ENCODE assay signal across 25 cellular contexts in the genomic region with DNA sequence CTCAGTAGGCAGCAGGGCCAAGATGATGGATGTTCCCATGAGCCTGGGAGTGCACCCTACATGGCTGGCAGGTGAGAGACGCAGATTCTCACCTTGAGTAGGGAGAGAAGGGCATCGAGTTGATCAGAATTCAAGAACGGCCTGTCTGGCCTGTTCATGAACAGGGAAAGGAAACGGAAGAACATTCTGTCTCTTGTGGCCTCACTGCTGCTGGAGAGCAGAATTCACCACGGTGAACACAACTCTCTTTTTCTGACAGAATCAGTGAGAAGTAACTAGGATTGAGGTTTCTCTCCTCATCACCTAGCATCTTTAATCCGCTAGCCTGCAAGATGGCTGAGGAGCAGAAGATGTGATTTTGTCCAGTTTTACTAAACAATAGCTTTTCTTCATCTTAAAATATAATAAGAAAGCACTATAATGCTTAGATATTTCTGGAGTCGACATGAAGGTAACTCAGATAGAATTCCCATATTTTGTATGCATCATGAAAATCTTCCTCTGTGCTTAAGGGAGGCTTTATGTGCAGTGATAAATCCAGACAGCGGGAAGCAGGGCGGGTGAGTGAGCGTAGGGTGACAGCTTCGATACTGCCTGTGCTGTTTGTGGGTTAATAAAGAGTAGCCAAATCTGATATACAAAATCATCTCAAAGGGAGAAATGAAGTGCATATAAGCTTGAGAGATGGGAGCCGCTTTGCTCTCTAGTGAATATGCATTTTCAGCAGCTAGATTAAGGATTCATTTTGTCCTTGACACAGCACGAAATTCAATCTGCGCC.
DNase-seq lines count a peak whose midpoint lies in the region; ATAC-seq lines count a peak whose summit lies in the region.
"Had no signal": no experiment of that assay in that cellular context is flagged by ENCODE, and none has a peak within 500 bp of the region (broad histone marks: within the 10 kb centered on the region; RNA-seq: fewer than 3 reads in every experiment).

No MANE protein-coding gene starts in this region.

- no peak overlapping the region for H4K91ac ChIP-seq in neuronal stem cell (ENCODE audit: low read depth, low read length, poor library complexity)

- no peak overlapping the region for H2BK12ac ChIP-seq in neuronal stem cell (ENCODE audit: low read length)

- no peak overlapping the region for H2BK120ac ChIP-seq in neuronal stem cell (ENCODE audit: low read depth, low read length)

- no peak overlapping the region for H3K27ac ChIP-seq in neuronal stem cell (replicated peaks; ENCODE audit: low read length)
- H3K27ac ChIP-seq: left lung, SJSA1, upper lobe of right lung had no signal

- no peaks in the 10 kb centered on the region for H3K27me3 ChIP-seq in neuronal stem cell (ENCODE audit: control insufficient read depth in 3 of 3, insufficient read depth in 3 of 3, low read depth in 1 of 3, low read length in 3 of 3)
- H3K27me3 ChIP-seq: BE2C, left lung, SJSA1, upper lobe of right lung had no signal

- no peaks in the 10 kb centered on the region for H3K36me3 ChIP-seq in neuronal stem cell (replicated peaks in 1 of 2; ENCODE audit: control insufficient read depth in 2 of 2, insufficient read depth in 2 of 2, low read length in 2 of 2)
- H3K36me3 ChIP-seq: BE2C, SJSA1, upper lobe of right lung had no signal

- H3K9me3 ChIP-seq in neuronal stem cell (replicated peaks in 1 of 2; ENCODE audit: control insufficient read depth in 2 of 2, insufficient read depth in 1 of 2, low read depth in 1 of 2, low read length in 2 of 2): no peaks in the 10 kb centered on the region
- H3K9me3 ChIP-seq: BE2C, left lung, SJSA1, upper lobe of right lung had no signal

- no peak overlapping the region for H3K4me2 ChIP-seq in neuronal stem cell (ENCODE audit: insufficient read depth, low read length, poor library complexity, severe bottlenecking)

- no peak overlapping the region for H4K8ac ChIP-seq in neuronal stem cell (ENCODE audit: low read depth, low read length)

- H3K23ac ChIP-seq in neuronal stem cell (ENCODE audit: low read depth, low read length, poor library complexity): no peak overlapping the region

- no peak for ATAC-seq in stimulated activated naive CD8-positive, alpha-beta T cell treated with anti-CD3 and anti-CD28 coated beads, Interleukin-15, Interleukin-2, amounts not matched to agents 100 U/mL and 50 U/mL, for 24 hours
- ATAC-seq: left lung, right cardiac atrium, upper lobe of right lung had no signal

- peaks cover 20 to 28% of the 10 kb centered on the region in 2 donors for H3K4me1 ChIP-seq in neuronal stem cell (ENCODE audit: control insufficient read depth in 2 of 2, insufficient read depth in 1 of 2, low read depth in 1 of 2, low read length in 2 of 2)
- H3K4me1 ChIP-seq: upper lobe of right lung had no signal

- peak overlapping the region; percentile 63 for H2AFZ ChIP-seq in neuronal stem cell (ENCODE audit: low read length)

- peaks cover 3 to 65% (median 18%) of the 10 kb centered on the region in 3 donors for H3K27me3 Mint-ChIP-seq in immature natural killer cell (ENCODE audit: low read depth in 3 of 3)
- H3K27me3 Mint-ChIP-seq: activated CD4-positive, alpha-beta memory T cell treated with anti-CD3 and anti-CD28 coated beads, Interleukin-2, amount 10 ng/mL, durations not matched to agents 7 days and 5 days had no signal

- peak; percentile 34 for DNase-seq in NCI-H2107 treated with DMSO at 0.1 percent for 48 hours (lab: John Stamatoyannopoulos, UW; ENCODE audit: unreplicated experiment)
- DNase-seq in NCI-H2107 (lab: John Stamatoyannopoulos, UW): no peak
- peak; percentile 22 for DNase-seq in SK-N-DZ (ENCODE audit: low spot score)
- no peak for DNase-seq in immature natural killer cell
- DNase-seq in neuronal stem cell (ENCODE audit: low spot score): no peak
- no peak for DNase-seq in stimulated activated naive CD8-positive, alpha-beta T cell treated with anti-CD3 and anti-CD28 coated beads, Interleukin-15, Interleukin-2, amounts not matched to agents 100 U/mL and 50 U/mL, for 24 hours
- DNase-seq in foreskin melanocyte: no peak
- DNase-seq in AG08395 (ENCODE audit: low spot score): no peak
- DNase-seq: activated B cell treated with CpG ODN at 0.5 μM for 24 hours; activated CD4-positive, alpha-beta memory T cell treated with anti-CD3 and anti-CD28 coated beads, Interleukin-2, amount 10 ng/mL, durations not matched to agents 7 days and 5 days; activated naive CD4-positive, alpha-beta T cell; activated T-cell treated with anti-CD3 and anti-CD28 coated beads, Interleukin-2, amount 50 U/mL, for 1 hour; BE2C; endodermal cell; glutamatergic neuron; left lung; midbrain; NCI-H1048; NCI-H2081; NCI-H774; right cardiac atrium; stimulated activated CD8-positive, alpha-beta memory T cell treated with anti-CD3 and anti-CD28 coated beads, Interleukin-4, amount 100 ng/mL, for 48 hours; upper lobe of right lung had no signal

- H2BK15ac ChIP-seq in neuronal stem cell (ENCODE audit: low read length): no peak overlapping the region

- no peak overlapping the region for H3K18ac ChIP-seq in neuronal stem cell (ENCODE audit: low read length)

- H3K79me1 ChIP-seq in neuronal stem cell (ENCODE audit: low read depth, low read length): no peaks in the 10 kb centered on the region

- H2BK5ac ChIP-seq in neuronal stem cell (ENCODE audit: low read length): no peak overlapping the region

- WGBS in neuronal stem cell (ENCODE audit: extremely low coverage in 2 of 2, insufficient read length in 2 of 2, insufficient replicate concordance in 1 of 2), 2 donors: no CpG with 5 or more reads among the region's 14 CpGs

- H3K9ac ChIP-seq in neuronal stem cell (ENCODE audit: low read depth, low read length, poor library complexity): no peak overlapping the region

- no peak overlapping the region for H2AK5ac ChIP-seq in neuronal stem cell (ENCODE audit: low read depth, low read length)

- H3K4me1 Mint-ChIP-seq in immature natural killer cell: peaks cover 22 to 63% of the 10 kb centered on the region in 2 donors
- H3K4me1 Mint-ChIP-seq: activated B cell treated with CpG ODN at 0.5 μM for 24 hours had no signal

- no peak overlapping the region for H3K4ac ChIP-seq in neuronal stem cell (ENCODE audit: low read length)

- no peak overlapping the region for H3K4me3 Mint-ChIP-seq in immature natural killer cell
- H3K4me3 Mint-ChIP-seq: activated B cell treated with CpG ODN at 0.5 μM for 24 hours; activated CD4-positive, alpha-beta memory T cell treated with anti-CD3 and anti-CD28 coated beads, Interleukin-2, amount 10 ng/mL, durations not matched to agents 7 days and 5 days; endodermal cell; T-helper 2 cell treated with Interferon-gamma antibody and Interleukin-4, amounts not matched to agents 5 μg/mL and 100 μg/mL, for 36 hours had no signal

- H3K27ac Mint-ChIP-seq in immature natural killer cell: peak overlapping the region in 5 of 6 donors; percentile 45 to 87 (median 80)
- H3K27ac Mint-ChIP-seq: activated B cell treated with CpG ODN at 0.5 μM for 24 hours; activated CD4-positive, alpha-beta memory T cell treated with anti-CD3 and anti-CD28 coated beads, Interleukin-2, amount 10 ng/mL, durations not matched to agents 7 days and 5 days; endodermal cell had no signal

- H3K36me3 Mint-ChIP-seq in immature natural killer cell: peaks cover 18 to 58% (median 36%) of the 10 kb centered on the region in 3 donors

- H3K4me3 ChIP-seq in neuronal stem cell (ENCODE audit: low read length in 2 of 2): no peak overlapping the region
- H3K4me3 ChIP-seq: left lung, SJSA1, upper lobe of right lung had no signal

- H3K9me3 Mint-ChIP-seq in immature natural killer cell: no peaks in the 10 kb centered on the region
- H3K9me3 Mint-ChIP-seq: activated B cell treated with CpG ODN at 0.5 μM for 24 hours; activated CD4-positive, alpha-beta memory T cell treated with anti-CD3 and anti-CD28 coated beads, Interleukin-2, amount 10 ng/mL, durations not matched to agents 7 days and 5 days; endodermal cell; T-helper 2 cell treated with Interferon-gamma antibody and Interleukin-4, amounts not matched to agents 5 μg/mL and 100 μg/mL, for 36 hours had no signal

- no peak overlapping the region for H3K14ac ChIP-seq in neuronal stem cell (ENCODE audit: low read length)

Comparison
In these comparisons a context has a peak if more than half of its experiments do, and no peak if none do; other contexts are left out.
1. DNase-seq: peak in NCI-H2107 treated with DMSO at 0.1 percent for 48 hours (single experiment) and SK-N-DZ (single experiment); none in NCI-H2107 (single experiment), immature natural killer cell (0 of 3), neuronal stem cell (single experiment), stimulated activated naive CD8-positive, alpha-beta T cell treated with anti-CD3 and anti-CD28 coated beads, Interleukin-15, Interleukin-2, amounts not matched to agents 100 U/mL and 50 U/mL, for 24 hours (single experiment), foreskin melanocyte (single experiment) and AG08395 (single experiment).